ENCODE assay signal across 8 cellular contexts in genomic region chr11:102287963-102288744, GRCh38. TPM values are rescaled to one million over a fixed set of nuclear protein-coding genes. Genes with fewer than 3 reads are reported as not detected.
DNase-seq lines count a peak whose midpoint lies in the region; ATAC-seq and TF ChIP-seq lines count a peak whose summit lies in the region.

No MANE protein-coding gene starts in this region.

- H3K36me3 Mint-ChIP-seq in activated CD4-positive, alpha-beta memory T cell treated with anti-CD3 and anti-CD28 coated beads for 36 hours = no peaks in the 10 kb centered on the region
- H3K36me3 Mint-ChIP-seq in activated CD4-positive, alpha-beta memory T cell treated with anti-CD3 and anti-CD28 coated beads, Interleukin-2, amount 10 ng/mL, durations not matched to agents 7 days and 5 days (ENCODE audit: low read depth) = no peaks in the 10 kb centered on the region
- H3K36me3 Mint-ChIP-seq in activated naive CD8-positive, alpha-beta T cell = no peaks in the 10 kb centered on the region

- no peaks in the 10 kb centered on the region for H3K9me3 ChIP-seq in left ventricle myocardium inferior (replicated peaks)

- ATAC-seq in GM21526 (IDR thresholded peaks at IDR 0.05; ENCODE audit: low FRiP score, unreplicated experiment) = peak; percentile 88

- no peak overlapping the region for H3K9ac ChIP-seq in rectal smooth muscle tissue (ENCODE audit: low read length)

- no peak overlapping the region for H3K27ac Mint-ChIP-seq in activated CD4-positive, alpha-beta memory T cell treated with anti-CD3 and anti-CD28 coated beads for 36 hours
- no peak overlapping the region for H3K27ac Mint-ChIP-seq in activated CD4-positive, alpha-beta memory T cell treated with anti-CD3 and anti-CD28 coated beads, Interleukin-2, amount 10 ng/mL, durations not matched to agents 7 days and 5 days
- peak overlapping the region; percentile 23 for H3K27ac Mint-ChIP-seq in activated naive CD8-positive, alpha-beta T cell

- H3K27ac ChIP-seq in left ventricle myocardium inferior (replicated peaks) = no peak overlapping the region
- H3K27ac ChIP-seq in rectal smooth muscle tissue (ENCODE audit: low read depth, low read length) = no peak overlapping the region

- intact Hi-C loops in activated CD4-positive, alpha-beta memory T cell treated with anti-CD3 and anti-CD28 coated beads for 36 hours (cut with micrococcal nuclease) = loop anchor here (1.0 to 5.0 kb wide), 9 partner anchors 20 to 378 kb away; partner anchors contain the start of gene BIRC2
- intact Hi-C loops in left ventricle myocardium inferior (cut with micrococcal nuclease) = loop anchor here (5.0 kb wide), 1 partner anchor 54 kb away; no protein-coding TSS in a partner anchor

- peak; percentile 33 for DNase-seq in activated CD4-positive, alpha-beta memory T cell treated with anti-CD3 and anti-CD28 coated beads for 36 hours
- no peak for DNase-seq in activated CD4-positive, alpha-beta memory T cell treated with anti-CD3 and anti-CD28 coated beads, Interleukin-2, amount 10 ng/mL, durations not matched to agents 7 days and 5 days
- DNase-seq in HPDE6-E6E7 (ENCODE audit: extremely low spot score) (peak; percentile 60), NCI-H82 treated with DMSO at 0.1 percent for 48 hours (lab: John Stamatoyannopoulos, UW; ENCODE audit: unreplicated experiment) (peak; percentile 50), left ventricle myocardium inferior (no peak)

- H3K4me1 Mint-ChIP-seq in activated CD4-positive, alpha-beta memory T cell treated with anti-CD3 and anti-CD28 coated beads for 36 hours (ENCODE audit: low read depth) = peaks cover 25% of the 10 kb centered on the region
- H3K4me1 Mint-ChIP-seq in activated CD4-positive, alpha-beta memory T cell treated with anti-CD3 and anti-CD28 coated beads, Interleukin-2, amount 10 ng/mL, durations not matched to agents 7 days and 5 days = peaks cover 17% of the 10 kb centered on the region
- peaks cover 17% of the 10 kb centered on the region for H3K4me1 Mint-ChIP-seq in activated naive CD8-positive, alpha-beta T cell (ENCODE audit: low read depth)

- H3K9me3 Mint-ChIP-seq in activated CD4-positive, alpha-beta memory T cell treated with anti-CD3 and anti-CD28 coated beads for 36 hours = no peaks in the 10 kb centered on the region
- H3K9me3 Mint-ChIP-seq in activated CD4-positive, alpha-beta memory T cell treated with anti-CD3 and anti-CD28 coated beads, Interleukin-2, amount 10 ng/mL, durations not matched to agents 7 days and 5 days = no peaks in the 10 kb centered on the region
- H3K9me3 Mint-ChIP-seq in activated naive CD8-positive, alpha-beta T cell (ENCODE audit: low read depth) = no peaks in the 10 kb centered on the region

- H3K27me3 ChIP-seq in left ventricle myocardium inferior (ENCODE audit: low read depth) = no peaks in the 10 kb centered on the region
- no peaks in the 10 kb centered on the region for H3K27me3 ChIP-seq in rectal smooth muscle tissue (ENCODE audit: control insufficient read depth, insufficient read depth, low read length)

- POLR2A ChIA-PET in activated CD4-positive, alpha-beta memory T cell treated with anti-CD3 and anti-CD28 coated beads for 36 hours (lab: Charles Lee) = no interaction called here
- POLR2A ChIA-PET in activated CD4-positive, alpha-beta memory T cell treated with anti-CD3 and anti-CD28 coated beads, Interleukin-2, amount 10 ng/mL, durations not matched to agents 7 days and 5 days (lab: Charles Lee) = interaction anchor here (1.4 to 1.8 kb wide), 2 partner anchors 32 to 54 kb away, joined by 6 to 8 read pairs; no protein-coding TSS in a partner anchor

- CTCF ChIA-PET in activated CD4-positive, alpha-beta memory T cell treated with anti-CD3 and anti-CD28 coated beads for 36 hours (lab: Charles Lee) = interaction anchor here (0.6 to 9.6 kb wide), 28 partner anchors 8 to 377 kb away, joined by 3 to 288 read pairs (median 4); partner anchors contain the start of gene BIRC3
- CTCF ChIA-PET in activated CD4-positive, alpha-beta memory T cell treated with anti-CD3 and anti-CD28 coated beads, Interleukin-2, amount 10 ng/mL, durations not matched to agents 7 days and 5 days (lab: Charles Lee) = interaction anchor here (0.6 to 4.1 kb wide), 27 partner anchors 8 to 378 kb away, joined by 3 to 53 read pairs (median 5); no protein-coding TSS in a partner anchor

- no peaks in the 10 kb centered on the region for H3K27me3 Mint-ChIP-seq in activated CD4-positive, alpha-beta memory T cell treated with anti-CD3 and anti-CD28 coated beads for 36 hours
- H3K27me3 Mint-ChIP-seq in activated CD4-positive, alpha-beta memory T cell treated with anti-CD3 and anti-CD28 coated beads, Interleukin-2, amount 10 ng/mL, durations not matched to agents 7 days and 5 days = no peaks in the 10 kb centered on the region
- peaks cover 2% of the 10 kb centered on the region for H3K27me3 Mint-ChIP-seq in activated naive CD8-positive, alpha-beta T cell

- H3K36me3 ChIP-seq in left ventricle myocardium inferior = no peaks in the 10 kb centered on the region
- no peaks in the 10 kb centered on the region for H3K36me3 ChIP-seq in rectal smooth muscle tissue (ENCODE audit: control insufficient read depth, insufficient read depth, low read length)

- H3K4me1 ChIP-seq in left ventricle myocardium inferior (peaks cover 4% of the 10 kb centered on the region), rectal smooth muscle tissue (ENCODE audit: control insufficient read depth, insufficient read depth, low read length) (no peaks in the 10 kb centered on the region)

- TF ChIP-seq CTCF in left ventricle myocardium inferior (IDR thresholded peaks at IDR 0.05; ENCODE audit: borderline replicate concordance) = peak; percentile 82

- H3K4me3 ChIP-seq in left ventricle myocardium inferior = peak overlapping the region; percentile 48
- peak overlapping the region; percentile 58 for H3K4me3 ChIP-seq in rectal smooth muscle tissue (ENCODE audit: low read length)

- H3K4me3 Mint-ChIP-seq in activated CD4-positive, alpha-beta memory T cell treated with anti-CD3 and anti-CD28 coated beads for 36 hours = peak overlapping the region; percentile 38
- no peak overlapping the region for H3K4me3 Mint-ChIP-seq in activated CD4-positive, alpha-beta memory T cell treated with anti-CD3 and anti-CD28 coated beads, Interleukin-2, amount 10 ng/mL, durations not matched to agents 7 days and 5 days
- H3K4me3 Mint-ChIP-seq in activated naive CD8-positive, alpha-beta T cell = no peak overlapping the region

RNA-seq across cellular contexts. Expression of gene BIRC3, which starts 29.1 kb away (rescaled TPM):
- total RNA-seq in activated CD4-positive, alpha-beta memory T cell treated with anti-CD3 and anti-CD28 coated beads for 36 hours = 100 to 1,000 TPM; 135 to 139 TPM
- total RNA-seq in activated CD4-positive, alpha-beta memory T cell treated with anti-CD3 and anti-CD28 coated beads, Interleukin-2, amount 10 ng/mL, durations not matched to agents 7 days and 5 days = 10 to 100 TPM; 79.0 to 80.0 TPM
- total RNA-seq in left ventricle myocardium inferior = 8.1 TPM

RNA-seq across cellular contexts. Expression of gene BIRC2, which starts 58.9 kb away (rescaled TPM):
- 10 to 100 TPM; 33.7 to 34.3 TPM for total RNA-seq in activated CD4-positive, alpha-beta memory T cell treated with anti-CD3 and anti-CD28 coated beads for 36 hours
- total RNA-seq in activated CD4-positive, alpha-beta memory T cell treated with anti-CD3 and anti-CD28 coated beads, Interleukin-2, amount 10 ng/mL, durations not matched to agents 7 days and 5 days = 10 to 100 TPM; 36.0 to 39.7 TPM
- total RNA-seq in left ventricle myocardium inferior = 30.4 TPM

Comparison
In these comparisons a context has a peak if more than half of its experiments do, and no peak if none do; other contexts are left out.
1. DNase-seq: peak in activated CD4-positive, alpha-beta memory T cell treated with anti-CD3 and anti-CD28 coated beads for 36 hours (single experiment), HPDE6-E6E7 (single experiment) and NCI-H82 treated with DMSO at 0.1 percent for 48 hours (single experiment); none in activated CD4-positive, alpha-beta memory T cell treated with anti-CD3 and anti-CD28 coated beads, Interleukin-2, amount 10 ng/mL, durations not matched to agents 7 days and 5 days (single experiment) and left ventricle myocardium inferior (single experiment).